In genomic region chr16:29961479-29962343, GRCh38 we compare ENCODE assay signal across 8 cellular contexts. TPM values are rescaled to one million over a fixed set of nuclear protein-coding genes. Genes with fewer than 3 reads are reported as not detected.
A peak's percentile ranks its signal among the peaks of the same experiment; 100 is the strongest.
DNase-seq lines count a peak whose midpoint lies in the region; ATAC-seq and TF ChIP-seq lines count a peak whose summit lies in the region.

TMEM219 (plus strand) TSS chr16:29962079; CDS start chr16:29963144, 1,065 bp downstream.

- H3K27ac ChIP-seq in AG04450 (ENCODE audit: low read depth, low read length), result peak within 1 kb of the TSS; percentile 57

- H3K9me3 ChIP-seq in AG04450 (ENCODE audit: control insufficient read depth, insufficient read depth, low read length), result no peaks in the 10 kb centered on the region

- DNase-seq in AG04450 (ENCODE audit: low read depth, low spot score) (peak; percentile 54), NCI-H460 (ENCODE audit: extremely low read depth, low read depth) (peak; percentile 82), cerebellar cortex (ENCODE audit: low spot score) (peak; percentile 89), kidney epithelial cell (ENCODE audit: low read depth) (no peak)
- peak; percentile 95 for DNase-seq in activated CD4-positive, CD25-positive, alpha-beta regulatory T cell treated with anti-CD3 and anti-CD28 coated beads, Interleukin-2, amount 50 U/mL, for 72 hours
- peak; percentile 76 to 91 for DNase-seq in stimulated activated CD4-positive, alpha-beta T cell treated with anti-CD3 and anti-CD28 coated beads, Interleukin-15, amount 100 ng/mL, for 48 hours (ENCODE audit: low read depth in 2 of 2)

- CTCF ChIA-PET in AG04450 (lab: Charles Lee), result interaction anchor here (0.9 to 2.2 kb wide), 4 partner anchors 11 to 113 kb away, joined by 5 to 13 read pairs (median 10); partner anchors contain the start of gene TAOK2

- POLR2A ChIA-PET in AG04450 (lab: Yijun Ruan, JAX), result interaction anchor here (0.7 to 2.2 kb wide), 6 partner anchors 10 to 61 kb away, joined by 3 to 17 read pairs (median 4); partner anchors contain the start of genes KCTD13 and TAOK2

- H3K36me3 ChIP-seq in kidney epithelial cell (ENCODE audit: control insufficient read depth, insufficient read depth, low read length), result no peaks in the 10 kb centered on the region

- H3K27me3 ChIP-seq in AG04450 (ENCODE audit: control insufficient read depth, insufficient read depth, low read length) (no peaks in the 10 kb centered on the region), kidney epithelial cell (ENCODE audit: control insufficient read depth, insufficient read depth, low read length) (no peaks in the 10 kb centered on the region)

- peak; percentile 48 for TF ChIP-seq CTCF in AG04450 (IDR thresholded peaks at IDR 0.05; ENCODE audit: low read depth, low read length)
- TF ChIP-seq CTCF in kidney epithelial cell (IDR thresholded peaks at IDR 0.05; ENCODE audit: insufficient read depth, low read length, poor library complexity, severe bottlenecking), result peak; percentile 26

- H3K4me3 ChIP-seq in AG04450 (ENCODE audit: low read depth, low read length) (peak within 1 kb of the TSS; percentile 77), kidney epithelial cell (ENCODE audit: low read depth, low read length) (peak within 1 kb of the TSS; percentile 77)

- ATAC-seq in GM18909 (IDR thresholded peaks at IDR 0.05; ENCODE audit: poor library complexity, unreplicated experiment) (peak; percentile 87), HG03175 (IDR thresholded peaks at IDR 0.05; ENCODE audit: unreplicated experiment) (peak; percentile 85)

RNA-seq across cellular contexts. Expression of gene TMEM219, which starts in this region (rescaled TPM):
- polyA plus RNA-seq in AG04450 (2011; rRNA removed), result 88.6 and 107 TPM in 2 replicates
- 59.3 and 76.3 TPM in 2 replicates for polyA minus RNA-seq in AG04450 (2011; rRNA and poly(A)+ RNA removed)
- total RNA-seq in NCI-H460 (2014; rRNA removed; shearing (Covaris generic)), result 67.8 and 68.5 TPM in 2 replicates
- 84.1 and 89.6 TPM in 2 replicates for polyA plus RNA-seq in NCI-H460 (2014; cell fraction: nucleus; rRNA removed)
- total RNA-seq in kidney epithelial cell, result 173 and 175 TPM in 2 replicates
